In the genomic region with DNA sequence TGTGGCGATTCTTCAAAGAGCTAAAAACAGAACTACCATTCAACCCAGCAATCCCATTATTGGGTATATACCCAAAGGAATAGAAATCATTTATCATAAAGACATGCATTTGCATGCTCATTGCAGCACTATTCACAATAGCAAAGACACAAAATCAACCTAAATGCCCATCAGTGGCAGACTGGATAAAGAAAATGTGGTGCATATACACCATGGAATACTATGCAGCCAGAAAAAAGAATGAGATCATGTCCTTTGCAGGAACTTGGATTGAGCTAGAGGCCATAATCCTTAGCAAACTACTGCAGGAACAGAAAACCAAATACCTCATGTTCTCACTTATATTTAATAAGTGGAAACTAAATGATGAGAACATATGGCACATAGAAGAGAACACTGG, we compare ENCODE assay signal across 3 cellular contexts.
TF ChIP-seq lines count a peak whose summit lies in the region.

No MANE protein-coding gene starts in this region.

TF ChIP-seq in HEK293, 187 proteins besides CTCF, POLR2A, EP300 and RAD21:
- TF ChIP-seq ZNF146 (tag by site-specific recombination; IDR thresholded peaks at IDR 0.05): peak; percentile 60; the same call in 1 of the 2 replicates

TF ChIP-seq in WTC11, 78 proteins besides CTCF, POLR2A, EP300 and RAD21:
- peak; percentile 53; the same call in 1 of the 2 replicates for TF ChIP-seq GTF2I (CRISPR knock-in tag; conservative IDR thresholded peaks at IDR 0.05)

TF ChIP-seq in K562, 482 proteins besides CTCF, POLR2A, EP300 and RAD21:
- TF ChIP-seq ZNF146 (CRISPR knock-in tag; IDR thresholded peaks at IDR 0.05; ENCODE audit: unreplicated experiment) (peak; percentile 94), BCOR (IDR thresholded peaks at IDR 0.05) (peak; percentile 44), RBM25 (IDR thresholded peaks at IDR 0.05; ENCODE audit: low read depth, low read length, severe bottlenecking) (peak; percentile 50), KDM1A (IDR thresholded peaks at IDR 0.05) (peak; percentile 11 to 62; a peak in 1 of 4 replicates)
